1 cellular context compared by ENCODE assay signal in genomic region chr4:131302108-131302507, GRCh38.
TF ChIP-seq lines count a peak whose summit lies in the region.

No MANE protein-coding gene starts in this region.

TF ChIP-seq in GM23338, 12 proteins besides CTCF, POLR2A, EP300 and RAD21 (continued from another document):
- TF ChIP-seq ZNF462 (CRISPR knock-in tag; IDR thresholded peaks at IDR 0.05), result no peak
